20 cellular contexts compared by ENCODE assay signal in the genomic region with DNA sequence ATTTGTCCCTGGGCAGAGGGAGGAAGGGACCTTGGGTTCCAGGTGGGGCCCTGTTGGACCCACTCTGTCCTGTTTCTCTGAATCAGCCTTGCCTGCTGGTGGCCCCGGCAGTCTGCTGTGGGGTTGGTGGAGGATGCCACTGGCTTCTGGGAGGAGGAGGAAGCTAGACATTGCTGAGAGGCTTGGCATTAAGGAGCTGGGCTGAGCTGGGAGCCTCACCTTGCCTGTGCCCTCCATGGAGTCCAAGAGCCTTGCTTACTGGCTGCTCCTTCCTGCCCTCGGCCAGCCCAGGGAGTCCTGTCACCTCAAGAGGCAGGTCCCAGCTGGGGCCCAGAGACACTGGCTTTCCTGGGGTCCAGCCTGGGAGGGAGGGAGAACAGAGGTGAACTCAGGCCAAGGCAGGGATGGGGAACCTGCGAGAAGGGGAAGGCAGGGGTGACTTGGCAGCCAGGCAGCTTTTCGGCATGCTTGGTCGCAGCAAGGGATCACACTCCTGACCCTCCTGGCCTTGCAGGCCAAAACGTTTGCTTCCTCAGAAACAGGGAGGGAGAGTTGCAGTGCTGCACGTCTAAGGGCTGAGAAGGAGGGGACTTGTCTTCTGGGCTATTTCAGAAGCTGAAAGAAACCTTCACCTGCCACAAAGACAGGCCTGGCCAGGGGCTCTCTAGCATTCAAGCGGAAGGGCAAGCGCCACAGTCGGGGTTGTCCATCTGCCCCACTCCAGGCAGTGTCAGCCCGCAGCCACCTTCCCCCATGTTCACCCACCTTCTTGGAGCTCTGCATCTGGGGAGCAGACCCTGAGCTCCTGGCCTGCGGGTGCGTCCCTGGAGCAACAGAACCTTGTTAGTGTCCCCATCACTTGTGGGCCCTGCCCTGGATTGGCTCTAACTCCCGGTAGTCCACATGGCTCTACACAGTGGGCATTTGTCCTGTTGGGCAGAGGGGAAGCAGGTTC.
"Had no signal": no experiment of that assay in that cellular context is flagged by ENCODE, and none has a peak within 500 bp of the region (broad histone marks: within the 10 kb centered on the region; RNA-seq: fewer than 3 reads in every experiment).

No MANE protein-coding gene starts in this region.

- H3K9me3 ChIP-seq: esophagus muscularis mucosa, gastrocnemius medialis, pancreas, suprapubic skin, thyroid gland, upper lobe of left lung, uterus had no signal

- H3K9me3 Mint-ChIP-seq: naive thymus-derived CD4-positive, alpha-beta T cell; neural crest cell had no signal

- H3K36me3 ChIP-seq: uterus had no signal

- H3K4me3 ChIP-seq: esophagus muscularis mucosa, gastrocnemius medialis, pancreas, suprapubic skin, thyroid gland, upper lobe of left lung, uterus had no signal

- DNase-seq: effector memory CD4-positive, alpha-beta T cell; gastrocnemius medialis; islet precursor cell; mammary epithelial cell; naive thymus-derived CD4-positive, alpha-beta T cell; nucleus accumbens; small intestine; stimulated activated CD4-positive, alpha-beta T cell treated with anti-CD3 and anti-CD28 coated beads, Interleukin-12 subunit alpha, Interleukin-12 subunit beta, amount 100 ng/mL, for 4 hours; stimulated activated naive CD8-positive, alpha-beta T cell treated with anti-CD3 and anti-CD28 coated beads, Interleukin-15, Interleukin-2, amounts not matched to agents 100 U/mL and 50 U/mL, for 24 hours; uterus had no signal

- ATAC-seq: gastrocnemius medialis; left lobe of liver; naive thymus-derived CD4-positive, alpha-beta T cell; right cardiac atrium; stimulated activated naive CD8-positive, alpha-beta T cell treated with anti-CD3 and anti-CD28 coated beads, Interleukin-15, Interleukin-2, amounts not matched to agents 100 U/mL and 50 U/mL, for 24 hours had no signal

- FAIRE-seq: endometrium, pancreas, small intestine had no signal

- H3K4me3 Mint-ChIP-seq: naive thymus-derived CD4-positive, alpha-beta T cell; neural crest cell had no signal

- H3K27ac Mint-ChIP-seq: naive thymus-derived CD4-positive, alpha-beta T cell; progenitor cell of endocrine pancreas had no signal

- H3K27me3 Mint-ChIP-seq: naive thymus-derived CD4-positive, alpha-beta T cell; progenitor cell of endocrine pancreas had no signal

- H3K27me3 ChIP-seq: esophagus muscularis mucosa, gastrocnemius medialis, pancreas, suprapubic skin, thyroid gland, upper lobe of left lung, uterus had no signal

- H3K27ac ChIP-seq: esophagus muscularis mucosa, pancreas, suprapubic skin, thyroid gland, upper lobe of left lung, uterus had no signal
